8 cellular contexts compared by ENCODE assay signal in genomic region chr19:36916991-36917390, GRCh38. TPM values are rescaled to one million over a fixed set of nuclear protein-coding genes. Genes with fewer than 3 reads are reported as not detected.
A peak's percentile ranks its signal among the peaks of the same experiment; 100 is the strongest.
DNase-seq lines count a peak whose midpoint lies in the region; ATAC-seq and TF ChIP-seq lines count a peak whose summit lies in the region.

No MANE protein-coding gene starts in this region.

- H3K27ac ChIP-seq in SU-DHL-6 (ENCODE audit: low read depth, low read length) (peak overlapping the region; percentile 21; the same call in 1 of the 2 replicates), ovary (no peak overlapping the region)

- TF ChIP-seq CTCF in SU-DHL-6 (IDR thresholded peaks at IDR 0.05; ENCODE audit: insufficient read depth, low read length, poor library complexity, severe bottlenecking) (no peak), ovary (IDR thresholded peaks at IDR 0.05) (no peak)

- intact Hi-C loops in ovary (cut with DNase I): no loop called here

- ATAC-seq in GM21786 (IDR thresholded peaks at IDR 0.05; ENCODE audit: unreplicated experiment) (no peak), HG03097 (IDR thresholded peaks at IDR 0.05; ENCODE audit: low FRiP score, unreplicated experiment) (no peak)

- H4K20me1 ChIP-seq in SU-DHL-6 (ENCODE audit: low read depth, low read length): no peaks in the 10 kb centered on the region

- H3F3A ChIP-seq in SU-DHL-6 (ENCODE audit: insufficient read depth): no peaks in the 10 kb centered on the region

- peak overlapping the region; percentile 90 for H2AFZ ChIP-seq in SU-DHL-6 (ENCODE audit: low read depth, low read length, severe bottlenecking)

- H3K27me3 ChIP-seq in SU-DHL-6 (ENCODE audit: low read length): no peaks in the 10 kb centered on the region
- H3K27me3 ChIP-seq in ovary: no peaks in the 10 kb centered on the region

- peak overlapping the region; percentile 55 for H3K9ac ChIP-seq in SU-DHL-6 (ENCODE audit: low read length)

- DNase-seq in NCI-H2081 (lab: John Stamatoyannopoulos, UW) (peak; percentile 2 to 17), NCI-H2081 treated with DMSO at 0.1 percent for 48 hours (lab: John Stamatoyannopoulos, UW) (no peak), fibroblast of peridontal ligament (ENCODE audit: extremely low read depth) (peak; percentile 65), ovary (no peak), NCI-H2029 treated with DMSO at 0.1 percent for 48 hours (lab: John Stamatoyannopoulos, UW) (no peak)

- no peaks in the 10 kb centered on the region for H3K9me2 ChIP-seq in SU-DHL-6 (replicated peaks; ENCODE audit: insufficient read depth, low read length)

- WGBS in ovary, 3 donors: 43 to 51% (median 44%) methylated on average over 7 of the region's 7 CpGs

- H3K36me3 ChIP-seq in SU-DHL-6 (ENCODE audit: low read length): no peaks in the 10 kb centered on the region
- H3K36me3 ChIP-seq in ovary: no peaks in the 10 kb centered on the region

- TF ChIP-seq EP300 in ovary (IDR thresholded peaks at IDR 0.05): no peak

- no peak for TF ChIP-seq POLR2A in ovary (IDR thresholded peaks at IDR 0.05)

- H3K4me2 ChIP-seq in SU-DHL-6 (ENCODE audit: low read depth, low read length, poor library complexity, severe bottlenecking): peak overlapping the region; percentile 49

- H3K79me2 ChIP-seq in SU-DHL-6 (ENCODE audit: insufficient read depth, low read length): no peaks in the 10 kb centered on the region

- H3K9me3 ChIP-seq in SU-DHL-6 (ENCODE audit: insufficient read depth, low read length) (peaks cover 20% of the 10 kb centered on the region; the same call in 1 of the 2 replicates), ovary (peaks cover 0 to 6% of the 10 kb centered on the region in 2 donors)

- peaks cover 5% of the 10 kb centered on the region for H3K4me1 ChIP-seq in ovary (ENCODE audit: insufficient read depth)

- H3K4me3 ChIP-seq in SU-DHL-6 (ENCODE audit: insufficient read depth, low read length, poor library complexity, severe bottlenecking): peak overlapping the region; percentile 54
- peak overlapping the region; percentile 77 for H3K4me3 ChIP-seq in ovary

RNA-seq across cellular contexts. Expression of gene ZNF568, which starts 0.9 kb away (rescaled TPM):
- total RNA-seq in ovary: 10 to 100 TPM; 11.1 to 25.3 (median 15.6) TPM
- 1 to 10 TPM; 9.5 to 9.8 TPM for polyA plus RNA-seq in ovary

RNA-seq across cellular contexts. Expression of gene ZNF829, which starts 0.9 kb away (rescaled TPM):
- 1 to 10 TPM; 3.1 to 7.5 (median 6.3) TPM for total RNA-seq in ovary
- polyA plus RNA-seq in ovary: 1 to 10 TPM; 2.6 to 2.9 TPM

Comparison
In these comparisons a context has a peak if more than half of its experiments do, and no peak if none do; other contexts are left out.
1. DNase-seq: peak in NCI-H2081 (2 of 2) and fibroblast of peridontal ligament (single experiment); none in NCI-H2081 treated with DMSO at 0.1 percent for 48 hours (single experiment), ovary (0 of 5) and NCI-H2029 treated with DMSO at 0.1 percent for 48 hours (single experiment).